In the genomic region with DNA sequence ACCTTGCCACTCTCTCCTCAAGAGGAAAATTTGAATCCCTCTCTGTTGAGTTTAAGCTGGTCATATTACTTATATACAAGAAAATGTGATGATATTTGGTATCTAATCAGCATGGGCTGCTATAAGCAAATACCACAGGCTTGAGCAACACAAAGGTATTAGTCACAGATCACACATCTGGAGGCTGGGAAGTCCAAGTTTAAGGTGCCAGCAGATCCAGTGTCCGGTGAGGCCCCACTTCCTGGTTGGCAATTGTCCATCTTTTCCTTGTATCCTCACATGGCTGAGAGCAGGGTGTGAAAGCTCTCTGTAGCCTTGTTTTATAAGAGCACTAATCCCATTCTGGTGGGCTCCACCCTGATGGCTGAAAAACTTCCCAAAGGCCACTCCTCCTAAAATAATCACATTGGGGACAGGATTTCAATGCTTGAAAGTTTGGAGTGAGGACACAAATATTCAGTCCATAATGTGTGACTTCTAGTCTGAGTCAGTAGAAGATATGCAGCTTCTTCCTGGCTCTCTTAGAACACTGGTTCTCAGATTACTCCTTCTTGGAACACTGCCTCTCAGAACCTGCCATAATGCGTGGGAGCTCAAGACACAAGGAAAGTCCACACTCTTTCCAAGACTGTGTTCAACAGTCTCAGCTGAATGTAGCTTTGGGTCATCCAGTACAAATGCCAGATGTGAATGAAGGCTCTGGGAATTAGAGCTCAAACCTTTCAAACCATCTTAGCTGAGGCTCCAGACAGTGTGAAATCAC, we compare ENCODE assay signal across 11 cellular contexts.
DNase-seq lines count a peak whose midpoint lies in the region; ATAC-seq, FAIRE-seq and TF ChIP-seq lines count a peak whose summit lies in the region.
"Had no signal": no experiment of that assay in that cellular context is flagged by ENCODE, and none has a peak within 500 bp of the region (broad histone marks: within the 10 kb centered on the region; RNA-seq: fewer than 3 reads in every experiment).

No MANE protein-coding gene starts in this region.

- peak; percentile 74 for FAIRE-seq in urothelium cell line (lab: Jason Lieb, UNC)
- FAIRE-seq in D721Med (lab: Jason Lieb, UNC), result no peak

- H3K27me3 ChIP-seq in heart left ventricle (no peaks in the 10 kb centered on the region), left ventricle myocardium inferior (ENCODE audit: low read depth) (no peaks in the 10 kb centered on the region), adipocyte (replicated peaks; ENCODE audit: control insufficient read depth, insufficient read depth, low read length) (no peaks in the 10 kb centered on the region)

- ATAC-seq in heart left ventricle, result peak; percentile 71 to 97 (median 78)

- 51 to 79% (median 61%) methylated on average over 2 of the region's 2 CpGs for WGBS in heart left ventricle, 4 donors

- H3K9me3 ChIP-seq in heart left ventricle (peaks cover 0 to 2% (median 0%) of the 10 kb centered on the region in 12 donors), left ventricle myocardium inferior (replicated peaks) (no peaks in the 10 kb centered on the region), adipocyte (ENCODE audit: control insufficient read depth, low read length) (no peaks in the 10 kb centered on the region)

- no peak overlapping the region for H3K9ac ChIP-seq in adipocyte (ENCODE audit: low read length)

- H3K4me3 ChIP-seq in heart left ventricle (no peak overlapping the region), left ventricle myocardium inferior (no peak overlapping the region), adipocyte (ENCODE audit: low read length) (peak overlapping the region; percentile 32)

- TF ChIP-seq CTCF in heart left ventricle (IDR thresholded peaks at IDR 0.05) (no peak), left ventricle myocardium inferior (IDR thresholded peaks at IDR 0.05; ENCODE audit: borderline replicate concordance) (no peak), D721Med (IDR thresholded peaks at IDR 0.05; ENCODE audit: insufficient read depth, missing control alignments) (no peak)

- TF ChIP-seq POLR2A in heart left ventricle (IDR thresholded peaks at IDR 0.05), result no peak

- DNase-seq in heart left ventricle (peak in 3 of 5 donors; percentile 8 to 34 (median 29)), left ventricle myocardium inferior (no peak), adipocyte (ENCODE audit: low read depth) (no peak), glomerular visceral epithelial cell (ENCODE audit: extremely low spot score) (peak; percentile 75), urothelium cell line (ENCODE audit: low spot score) (peak; percentile 52), D721Med (ENCODE audit: insufficient read length, low spot score) (no peak), SHP77 treated with DMSO at 0.1 percent for 48 hours (lab: John Stamatoyannopoulos, UW) (no peak), NCI-H128 (lab: John Stamatoyannopoulos, UW; ENCODE audit: unreplicated experiment) (no peak)
- DNase-seq: activated CD4-positive, alpha-beta T cell treated with anti-CD3 and anti-CD28 coated beads, Interleukin-2, amount 50 U/mL, for 48 hours; activated effector memory CD4-positive, alpha-beta T cell treated with Interleukin-2 at 50 U/mL for 16 hours; DMS79 treated with DMSO at 0.1 percent for 48 hours had no signal

- no peak overlapping the region for H3K27ac ChIP-seq in heart left ventricle
- H3K27ac ChIP-seq in left ventricle myocardium inferior (replicated peaks), result no peak overlapping the region

- no peaks in the 10 kb centered on the region for H3K4me1 ChIP-seq in heart left ventricle
- H3K4me1 ChIP-seq in left ventricle myocardium inferior, result no peaks in the 10 kb centered on the region
- H3K4me1 ChIP-seq in adipocyte (ENCODE audit: control insufficient read depth, insufficient read depth, low read length), result peaks cover 15% of the 10 kb centered on the region

- intact Hi-C loops in heart left ventricle (cut with DNase I), result no loop called here
- intact Hi-C loops in left ventricle myocardium inferior (cut with micrococcal nuclease), result no loop called here

- H3K36me3 ChIP-seq in heart left ventricle (no peaks in the 10 kb centered on the region), left ventricle myocardium inferior (no peaks in the 10 kb centered on the region), adipocyte (ENCODE audit: control insufficient read depth, insufficient read depth, low read length, severe bottlenecking) (no peaks in the 10 kb centered on the region)

Comparison
In these comparisons a context has a peak if more than half of its experiments do, and no peak if none do; other contexts are left out.
1. DNase-seq: peak in heart left ventricle (3 of 5), glomerular visceral epithelial cell (single experiment) and urothelium cell line (single experiment); none in left ventricle myocardium inferior (single experiment), adipocyte (single experiment), D721Med (single experiment), SHP77 treated with DMSO at 0.1 percent for 48 hours (single experiment) and NCI-H128 (single experiment).